ENCODE assay signal across 21 cellular contexts in the genomic region with DNA sequence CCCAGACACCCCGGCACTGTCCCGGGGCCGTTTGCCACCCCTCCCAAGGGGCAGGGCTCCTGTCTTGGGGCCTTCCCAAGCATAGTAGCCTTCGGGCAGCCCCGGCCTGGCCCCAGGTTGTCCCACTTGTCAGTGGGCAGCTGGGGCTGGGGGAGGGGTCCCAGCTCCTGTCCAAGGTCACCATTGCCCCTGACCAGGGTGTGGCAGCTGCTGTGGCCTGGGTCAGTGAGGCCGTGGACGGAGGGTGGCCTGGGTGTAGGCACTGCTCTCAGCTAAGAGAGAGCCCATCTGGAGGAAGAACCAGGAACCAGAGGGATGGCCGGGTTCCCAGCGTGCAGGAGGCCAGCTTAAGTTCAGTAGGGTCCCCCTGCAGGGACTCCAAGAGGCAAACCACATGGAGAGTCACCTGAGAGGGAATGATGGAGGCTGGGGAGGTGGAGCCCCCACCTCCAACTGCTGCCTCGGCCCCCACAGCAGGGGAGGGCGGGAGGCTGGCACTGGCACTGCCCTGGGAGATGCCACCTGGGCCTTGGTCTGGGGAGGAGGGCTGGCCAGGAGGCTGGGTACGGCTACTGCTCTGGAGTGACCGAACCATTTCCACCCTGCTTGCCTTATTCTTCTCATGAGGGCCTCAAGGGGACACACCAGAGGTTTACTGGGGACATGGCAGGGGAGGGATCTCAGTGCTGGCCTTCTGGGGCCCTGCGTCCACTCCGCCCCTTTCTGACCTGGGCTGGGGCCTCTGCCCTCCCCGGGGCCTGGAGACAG. TPM values are rescaled to one million over a fixed set of nuclear protein-coding genes. Genes with fewer than 3 reads are reported as not detected.
"Had no signal": no experiment of that assay in that cellular context is flagged by ENCODE, and none has a peak within 500 bp of the region (broad histone marks: within the 10 kb centered on the region; RNA-seq: fewer than 3 reads in every experiment).

No MANE protein-coding gene starts in this region.

- DNase-seq: cortex of kidney had no signal

- H3K36me3 ChIP-seq: brain microvascular endothelial cell, gastrocnemius medialis, stomach, tibial artery, upper lobe of right lung had no signal

- H3K9me3 ChIP-seq: gastrocnemius medialis, psoas muscle, stomach, tibial artery, upper lobe of right lung had no signal

- H3K4me3 Mint-ChIP-seq: activated CD8-positive, alpha-beta T cell treated with anti-CD3 and anti-CD28 coated beads for 36 hours; activated T-cell treated with anti-CD3 and anti-CD28 coated beads, Interleukin-2, amount 50 U/mL, for 4 hours; activated T-helper 17 cell treated with anti-CD3 and anti-CD28 coated beads, Interleukin-2, amount 50 U/mL, for 72 hours; effector memory CD8-positive, alpha-beta T cell; mesothelial cell of epicardium; naive B cell; nephron progenitor cell; stimulated activated naive B cell treated with anti-CD40 and anti-IgM and Interleukin-4, amounts not matched to agents 10 μg/mL and 1 μg/mL and 100 μg/mL, for 72 hours had no signal

- H3K27ac ChIP-seq: brain microvascular endothelial cell, gastrocnemius medialis, hepatocyte, parathyroid adenoma, psoas muscle, stomach, tibial artery, upper lobe of right lung had no signal

- H3K4me3 ChIP-seq: gastrocnemius medialis, hepatocyte, psoas muscle, smooth muscle cell, stomach, tibial artery, upper lobe of right lung had no signal

- H3K27me3 Mint-ChIP-seq: activated CD8-positive, alpha-beta T cell treated with anti-CD3 and anti-CD28 coated beads for 36 hours; activated T-helper 17 cell treated with anti-CD3 and anti-CD28 coated beads, Interleukin-2, amount 50 U/mL, for 72 hours had no signal

- H3K36me3 Mint-ChIP-seq: mesothelial cell of epicardium; naive B cell; stimulated activated naive B cell treated with anti-CD40 and anti-IgM and Interleukin-4, amounts not matched to agents 10 μg/mL and 1 μg/mL and 100 μg/mL, for 72 hours had no signal

- FAIRE-seq: astrocyte, kidney had no signal

- H3K27me3 ChIP-seq: brain microvascular endothelial cell, gastrocnemius medialis, hepatocyte, upper lobe of right lung had no signal

- H2AFZ ChIP-seq: hepatocyte, parathyroid adenoma had no signal

- H3K27ac Mint-ChIP-seq: activated CD8-positive, alpha-beta T cell treated with anti-CD3 and anti-CD28 coated beads for 36 hours; activated T-helper 17 cell treated with anti-CD3 and anti-CD28 coated beads, Interleukin-2, amount 50 U/mL, for 72 hours; mesothelial cell of epicardium; nephron progenitor cell had no signal

- H3K79me2 ChIP-seq: hepatocyte, parathyroid adenoma had no signal

- H3K9me3 Mint-ChIP-seq: activated CD8-positive, alpha-beta T cell treated with anti-CD3 and anti-CD28 coated beads for 36 hours; activated T-cell treated with anti-CD3 and anti-CD28 coated beads, Interleukin-2, amount 50 U/mL, for 4 hours; activated T-helper 17 cell treated with anti-CD3 and anti-CD28 coated beads, Interleukin-2, amount 50 U/mL, for 72 hours; effector memory CD8-positive, alpha-beta T cell; mesothelial cell of epicardium; naive B cell; nephron progenitor cell; stimulated activated naive B cell treated with anti-CD40 and anti-IgM and Interleukin-4, amounts not matched to agents 10 μg/mL and 1 μg/mL and 100 μg/mL, for 72 hours had no signal

- H3K9ac ChIP-seq: parathyroid adenoma had no signal

- H3K4me1 Mint-ChIP-seq: activated T-helper 17 cell treated with anti-CD3 and anti-CD28 coated beads, Interleukin-2, amount 50 U/mL, for 72 hours had no signal

- H3K4me2 ChIP-seq: hepatocyte, smooth muscle cell had no signal

- H3K4me1 ChIP-seq: gastrocnemius medialis, parathyroid adenoma, psoas muscle, upper lobe of right lung had no signal

RNA-seq across cellular contexts. Expression of gene CCDC188, which starts 6.7 kb away (rescaled TPM):
- total RNA-seq: activated CD8-positive, alpha-beta T cell treated with anti-CD3 and anti-CD28 coated beads for 36 hours; activated T-cell treated with anti-CD3 and anti-CD28 coated beads, Interleukin-2, amount 50 U/mL, for 4 hours; astrocyte; hepatocyte; liver; mesothelial cell of epicardium; smooth muscle cell had no signal
- polyA plus RNA-seq: hepatocyte, liver, smooth muscle cell had no signal
